In the genomic region with DNA sequence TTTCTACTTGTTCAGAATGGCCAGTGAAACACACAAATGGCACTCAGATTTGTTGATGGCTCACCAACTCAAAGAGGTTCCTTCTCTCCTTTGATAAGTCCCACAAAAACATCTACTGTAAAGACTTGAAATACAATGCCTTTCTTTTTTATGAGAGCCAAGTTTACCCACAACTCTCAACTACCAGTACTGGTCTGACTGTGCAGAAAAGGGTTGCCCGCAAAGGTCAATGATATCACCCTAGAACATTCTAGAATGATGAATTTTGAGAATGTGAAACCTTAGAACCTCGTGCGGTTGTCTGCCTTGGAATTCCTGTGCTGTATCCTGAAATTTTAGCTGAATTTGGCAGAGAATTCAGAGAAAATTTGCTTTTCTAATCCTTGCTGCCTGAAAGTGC, we compare ENCODE assay signal across 12 cellular contexts. TPM values are rescaled to one million over a fixed set of nuclear protein-coding genes. Genes with fewer than 3 reads are reported as not detected.
A peak's percentile ranks its signal among the peaks of the same experiment; 100 is the strongest.
DNase-seq lines count a peak whose midpoint lies in the region; ATAC-seq and TF ChIP-seq lines count a peak whose summit lies in the region.
"Had no signal": no experiment of that assay in that cellular context is flagged by ENCODE, and none has a peak within 500 bp of the region (broad histone marks: within the 10 kb centered on the region; RNA-seq: fewer than 3 reads in every experiment).

No MANE protein-coding gene starts in this region.

- TF ChIP-seq EP300 in tibial nerve (IDR thresholded peaks at IDR 0.05) = peak in 1 of 2 donors; percentile 22

- peak overlapping the region in 3 of 4 donors; percentile 6 to 83 (median 69) for H3K27ac ChIP-seq in tibial nerve

- TF ChIP-seq POLR2A in tibial nerve (IDR thresholded peaks at IDR 0.05) = no peak

- peaks cover 0 to 8% (median 4%) of the 10 kb centered on the region in 4 donors for H3K4me1 ChIP-seq in tibial nerve

- peak in 1 of 5 experiments; percentile 3 for TF ChIP-seq CTCF in tibial nerve (IDR thresholded peaks at IDR 0.05)

- peak; percentile 28 for DNase-seq in activated naive CD4-positive, alpha-beta T cell treated with Interleukin-2 at 50 U/mL for 16 hours
- DNase-seq in activated naive CD4-positive, alpha-beta T cell (lab: John Stamatoyannopoulos, UW) = no peak
- DNase-seq in M059J (ENCODE audit: low read depth) (peak; percentile 34), tibial nerve (ENCODE audit: low spot score in 2 of 2) (no peak), iPS-NIHi11 (ENCODE audit: low spot score) (no peak), NCI-H1105 treated with DMSO at 0.1 percent for 48 hours (lab: John Stamatoyannopoulos, UW) (no peak)
- no peak for DNase-seq in activated CD4-positive, CD25-positive, alpha-beta regulatory T cell treated with anti-CD3 and anti-CD28 coated beads, Interleukin-2, amount 50 U/mL, for 72 hours
- DNase-seq: foreskin fibroblast, left ventricle myocardium superior, NCI-H526 treated with DMSO at 0.1 percent for 48 hours, posterior cingulate gyrus had no signal

- WGBS in tibial nerve, 2 donors = 45 to 46% methylated on average over 3 of the region's 3 CpGs

- no peaks in the 10 kb centered on the region for H3K27me3 ChIP-seq in tibial nerve

- no peaks in the 10 kb centered on the region for H3K36me3 ChIP-seq in tibial nerve

- no peaks in the 10 kb centered on the region for H3K9me3 ChIP-seq in tibial nerve

- no peak overlapping the region for H3K4me3 ChIP-seq in tibial nerve

- ATAC-seq in HG02623 (IDR thresholded peaks at IDR 0.05; ENCODE audit: unreplicated experiment) = peak; percentile 53
- ATAC-seq: left ventricle myocardium superior had no signal

RNA-seq across cellular contexts. Expression of a gene that starts 19.1 kb away (rescaled TPM):
- total RNA-seq in M059J (2014; rRNA removed; shearing (Covaris generic)) = 17.5 and 26.7 TPM in 2 replicates
- 100 to 1,000 TPM in 1 of 4 donors, 10 to 100 TPM in 3; 72.9 to 134 (median 80.6) TPM for total RNA-seq in tibial nerve

Comparison
In these comparisons a context has a peak if more than half of its experiments do, and no peak if none do; other contexts are left out.
1. DNase-seq: peak in activated naive CD4-positive, alpha-beta T cell treated with Interleukin-2 at 50 U/mL for 16 hours (single experiment) and M059J (single experiment); none in activated naive CD4-positive, alpha-beta T cell (0 of 4), tibial nerve (0 of 2), iPS-NIHi11 (single experiment), NCI-H1105 treated with DMSO at 0.1 percent for 48 hours (single experiment) and activated CD4-positive, CD25-positive, alpha-beta regulatory T cell treated with anti-CD3 and anti-CD28 coated beads, Interleukin-2, amount 50 U/mL, for 72 hours (single experiment).